In genomic region chr7:104272767-104273384, GRCh38 we compare ENCODE assay signal across 8 cellular contexts. TPM values are rescaled to one million over a fixed set of nuclear protein-coding genes. Genes with fewer than 3 reads are reported as not detected.
DNase-seq lines count a peak whose midpoint lies in the region; ATAC-seq and TF ChIP-seq lines count a peak whose summit lies in the region.

No MANE protein-coding gene starts in this region.

- no peaks in the 10 kb centered on the region for H3K9me2 ChIP-seq in SU-DHL-6 (replicated peaks; ENCODE audit: insufficient read depth, low read length)

- H3K4me3 Mint-ChIP-seq in natural killer cell, result no peak overlapping the region
- H3K4me3 Mint-ChIP-seq in effector memory CD8-positive, alpha-beta T cell, result no peak overlapping the region

- H3K4me1 Mint-ChIP-seq in natural killer cell, result no peaks in the 10 kb centered on the region
- no peaks in the 10 kb centered on the region for H3K4me1 Mint-ChIP-seq in effector memory CD8-positive, alpha-beta T cell (ENCODE audit: low read depth in 2 of 2)

- H3K79me2 ChIP-seq in SU-DHL-6 (ENCODE audit: insufficient read depth, low read length), result no peaks in the 10 kb centered on the region

- H3K9me3 ChIP-seq in heart left ventricle (peaks cover 0 to 6% (median 0%) of the 10 kb centered on the region in 12 donors), SU-DHL-6 (ENCODE audit: insufficient read depth, low read length) (no peaks in the 10 kb centered on the region), iPS DF 6.9 (ENCODE audit: control insufficient read depth, insufficient read depth, low read length) (no peaks in the 10 kb centered on the region)

- H3K9ac ChIP-seq in SU-DHL-6 (ENCODE audit: low read length), result no peak overlapping the region

- ATAC-seq in heart left ventricle, result no peak
- no peak for ATAC-seq in Right ventricle myocardium superior (ENCODE audit: poor library complexity)
- no peak for ATAC-seq in natural killer cell
- ATAC-seq in effector memory CD8-positive, alpha-beta T cell (replicated peaks), result no peak

- 84 to 87% (median 86%) methylated on average over 5 of the region's 5 CpGs for WGBS in heart left ventricle, 4 donors
- no CpG with 5 or more reads among the region's 5 CpGs for WGBS in iPS DF 6.9 (ENCODE audit: insufficient coverage, insufficient read length)

- TF ChIP-seq CTCF in heart left ventricle (IDR thresholded peaks at IDR 0.05), result peak in 11 of 12 donors; percentile 27 to 57 (median 42)
- TF ChIP-seq CTCF in SU-DHL-6 (IDR thresholded peaks at IDR 0.05; ENCODE audit: insufficient read depth, low read length, poor library complexity, severe bottlenecking), result peak; percentile 76
- TF ChIP-seq CTCF in natural killer cell (IDR thresholded peaks at IDR 0.05), result no peak

- H3K27me3 Mint-ChIP-seq in natural killer cell (ENCODE audit: low read depth in 2 of 2), result peaks cover 0 to 10% of the 10 kb centered on the region in 2 donors
- H3K27me3 Mint-ChIP-seq in effector memory CD8-positive, alpha-beta T cell, result peaks cover 31 to 33% of the 10 kb centered on the region in 2 donors

- H4K20me1 ChIP-seq in SU-DHL-6 (ENCODE audit: low read depth, low read length), result no peaks in the 10 kb centered on the region

- no peak overlapping the region for H3K27ac ChIP-seq in heart left ventricle
- H3K27ac ChIP-seq in SU-DHL-6 (ENCODE audit: low read depth, low read length), result no peak overlapping the region
- no peak overlapping the region for H3K27ac ChIP-seq in iPS DF 6.9 (ENCODE audit: low read length)

- DNase-seq in heart left ventricle, result no peak
- DNase-seq in Right ventricle myocardium superior, result no peak
- peak; percentile 55 for DNase-seq in LoVo (ENCODE audit: low spot score)
- peak; percentile 2 for DNase-seq in iPS DF 6.9 (ENCODE audit: low read depth, low spot score)
- no peak for DNase-seq in natural killer cell
- DNase-seq in effector memory CD8-positive, alpha-beta T cell, result no peak
- DNase-seq in activated T-cell treated with anti-CD3 and anti-CD28 coated beads, Interleukin-2, amount 50 U/mL, for 1 hour, result no peak

- intact Hi-C loops in heart left ventricle (cut with DNase I) (loop anchor here in 5 of 10 donors (5.0 to 10.0 kb wide), 3 partner anchors 572 to 644 kb away; no protein-coding TSS in a partner anchor), Right ventricle myocardium superior (cut with DNase I) (no loop called here), natural killer cell (cut with micrococcal nuclease) (no loop called here)

- no peak for TF ChIP-seq POLR2A in heart left ventricle (IDR thresholded peaks at IDR 0.05)

- H3K36me3 ChIP-seq in heart left ventricle (no peaks in the 10 kb centered on the region), SU-DHL-6 (ENCODE audit: low read length) (no peaks in the 10 kb centered on the region), iPS DF 6.9 (ENCODE audit: control insufficient read depth, insufficient read depth, low read length) (no peaks in the 10 kb centered on the region)

- no peak overlapping the region for H2AFZ ChIP-seq in SU-DHL-6 (ENCODE audit: low read depth, low read length, severe bottlenecking)

- H3K4me1 ChIP-seq in heart left ventricle, result no peaks in the 10 kb centered on the region
- no peaks in the 10 kb centered on the region for H3K4me1 ChIP-seq in iPS DF 6.9 (ENCODE audit: control insufficient read depth, insufficient read depth, low read length)

- H3F3A ChIP-seq in SU-DHL-6 (ENCODE audit: insufficient read depth), result no peaks in the 10 kb centered on the region

- H3K4me2 ChIP-seq in SU-DHL-6 (ENCODE audit: low read depth, low read length, poor library complexity, severe bottlenecking), result no peak overlapping the region

- peaks cover 3 to 9% of the 10 kb centered on the region in 2 donors for H3K9me3 Mint-ChIP-seq in natural killer cell
- H3K9me3 Mint-ChIP-seq in effector memory CD8-positive, alpha-beta T cell, result peaks cover 3 to 8% of the 10 kb centered on the region in 2 donors

- H3K36me3 Mint-ChIP-seq in natural killer cell, result no peaks in the 10 kb centered on the region
- H3K36me3 Mint-ChIP-seq in effector memory CD8-positive, alpha-beta T cell (ENCODE audit: insufficient read depth), result no peaks in the 10 kb centered on the region

- no peak overlapping the region for H3K27ac Mint-ChIP-seq in natural killer cell
- H3K27ac Mint-ChIP-seq in effector memory CD8-positive, alpha-beta T cell, result no peak overlapping the region

- no peak overlapping the region for H3K4me3 ChIP-seq in heart left ventricle
- no peak overlapping the region for H3K4me3 ChIP-seq in SU-DHL-6 (ENCODE audit: insufficient read depth, low read length, poor library complexity, severe bottlenecking)
- H3K4me3 ChIP-seq in iPS DF 6.9 (ENCODE audit: low read length), result no peak overlapping the region

- H3K27me3 ChIP-seq in heart left ventricle, result no peaks in the 10 kb centered on the region
- no peaks in the 10 kb centered on the region for H3K27me3 ChIP-seq in SU-DHL-6 (ENCODE audit: low read length)
- H3K27me3 ChIP-seq in iPS DF 6.9 (ENCODE audit: control insufficient read depth, insufficient read depth, low read length), result no peaks in the 10 kb centered on the region

RNA-seq across cellular contexts. Expression of gene LHFPL3, which starts 55.5 kb away (rescaled TPM):
- not detected for total RNA-seq in heart left ventricle
- polyA plus RNA-seq in heart left ventricle, result not detected
- not detected for total RNA-seq in Right ventricle myocardium superior
- total RNA-seq in natural killer cell, result not detected

Comparison
In these comparisons a context has a peak if more than half of its experiments do, and no peak if none do; other contexts are left out.
1. DNase-seq: peak in LoVo (single experiment) and iPS DF 6.9 (single experiment); none in heart left ventricle (0 of 5), Right ventricle myocardium superior (single experiment), natural killer cell (single experiment), effector memory CD8-positive, alpha-beta T cell (0 of 3) and activated T-cell treated with anti-CD3 and anti-CD28 coated beads, Interleukin-2, amount 50 U/mL, for 1 hour (single experiment).